9 cellular contexts compared by ENCODE assay signal in genomic region chr15:78977091-78977571, GRCh38. TPM values are rescaled to one million over a fixed set of nuclear protein-coding genes. Genes with fewer than 3 reads are reported as not detected.
A peak's percentile ranks its signal among the peaks of the same experiment; 100 is the strongest.
DNase-seq lines count a peak whose midpoint lies in the region; ATAC-seq and TF ChIP-seq lines count a peak whose summit lies in the region.
"Had no signal": no experiment of that assay in that cellular context is flagged by ENCODE, and none has a peak within 500 bp of the region (broad histone marks: within the 10 kb centered on the region; RNA-seq: fewer than 3 reads in every experiment).

No MANE protein-coding gene starts in this region.

- TF ChIP-seq EP300 in gastroesophageal sphincter (IDR thresholded peaks at IDR 0.05), result no peak

- H3K36me3 ChIP-seq in left lung (no peaks in the 10 kb centered on the region), gastroesophageal sphincter (no peaks in the 10 kb centered on the region)

- 40 to 79% methylated on average over 1 to 2 of the region's 4 CpGs for WGBS in gastroesophageal sphincter (ENCODE audit: low coverage in 1 of 2), 2 donors

- no peaks in the 10 kb centered on the region for H3K27me3 Mint-ChIP-seq in activated T-helper 2 cell treated with anti-CD3 and anti-CD28 coated beads, Interferon-gamma antibody, Interleukin-2, Interleukin-4, amounts not matched to agents 10 μg/mL and 5 μg/mL and 100 μg/mL, durations not matched to agents 14 hours and 24 hours and 36 hours (ENCODE audit: low read depth)

- no peak overlapping the region for H3K27ac Mint-ChIP-seq in activated T-helper 2 cell treated with anti-CD3 and anti-CD28 coated beads, Interferon-gamma antibody, Interleukin-2, Interleukin-4, amounts not matched to agents 10 μg/mL and 5 μg/mL and 100 μg/mL, durations not matched to agents 14 hours and 24 hours and 36 hours
- H3K27ac Mint-ChIP-seq: natural killer cell had no signal

- TF ChIP-seq CTCF in left lung (IDR thresholded peaks at IDR 0.05) (no peak), gastroesophageal sphincter (IDR thresholded peaks at IDR 0.05) (no peak)

- H3K9me3 Mint-ChIP-seq in activated T-helper 2 cell treated with anti-CD3 and anti-CD28 coated beads, Interferon-gamma antibody, Interleukin-2, Interleukin-4, amounts not matched to agents 10 μg/mL and 5 μg/mL and 100 μg/mL, durations not matched to agents 14 hours and 24 hours and 36 hours, result no peaks in the 10 kb centered on the region
- H3K9me3 Mint-ChIP-seq: natural killer cell had no signal

- DNase-seq in left lung, result no peak
- no peak for DNase-seq in activated T-helper 2 cell treated with anti-CD3 and anti-CD28 coated beads, Interferon-gamma antibody, Interleukin-2, Interleukin-4, amounts not matched to agents 10 μg/mL and 5 μg/mL and 100 μg/mL, durations not matched to agents 14 hours and 24 hours and 36 hours (ENCODE audit: low spot score)
- DNase-seq in NCI-H1105 (lab: John Stamatoyannopoulos, UW), result no peak
- no peak for DNase-seq in GOT3 (lab: John Stamatoyannopoulos, UW)
- DNase-seq: natural killer cell had no signal

- H3K4me3 ChIP-seq in left lung, result no peak overlapping the region
- H3K4me3 ChIP-seq in gastroesophageal sphincter, result no peak overlapping the region

- no peaks in the 10 kb centered on the region for H3K9me3 ChIP-seq in left lung
- no peaks in the 10 kb centered on the region for H3K9me3 ChIP-seq in gastroesophageal sphincter

- H3K4me1 ChIP-seq in left lung (peaks cover 0 to 21% of the 10 kb centered on the region in 2 donors), gastroesophageal sphincter (peaks cover 0 to 6% (median 0%) of the 10 kb centered on the region in 3 donors)

- no peaks in the 10 kb centered on the region for H3K27me3 ChIP-seq in left lung
- H3K27me3 ChIP-seq in gastroesophageal sphincter, result no peaks in the 10 kb centered on the region

- H3K36me3 Mint-ChIP-seq in activated T-helper 2 cell treated with anti-CD3 and anti-CD28 coated beads, Interferon-gamma antibody, Interleukin-2, Interleukin-4, amounts not matched to agents 10 μg/mL and 5 μg/mL and 100 μg/mL, durations not matched to agents 14 hours and 24 hours and 36 hours (ENCODE audit: low read depth), result no peaks in the 10 kb centered on the region
- H3K36me3 Mint-ChIP-seq: natural killer cell had no signal

- ATAC-seq in GM18517 (IDR thresholded peaks at IDR 0.05; ENCODE audit: unreplicated experiment), result peak; percentile 76
- peak; percentile 55 for ATAC-seq in GM21619 (IDR thresholded peaks at IDR 0.05; ENCODE audit: unreplicated experiment)
- ATAC-seq in HG03469 (IDR thresholded peaks at IDR 0.05; ENCODE audit: unreplicated experiment), result peak; percentile 37
- peak; percentile 42 for ATAC-seq in left lung
- no peak for ATAC-seq in gastroesophageal sphincter

- peaks cover 8% of the 10 kb centered on the region for H3K4me1 Mint-ChIP-seq in activated T-helper 2 cell treated with anti-CD3 and anti-CD28 coated beads, Interferon-gamma antibody, Interleukin-2, Interleukin-4, amounts not matched to agents 10 μg/mL and 5 μg/mL and 100 μg/mL, durations not matched to agents 14 hours and 24 hours and 36 hours (ENCODE audit: low read depth)
- H3K4me1 Mint-ChIP-seq: natural killer cell had no signal

- intact Hi-C loops in left lung (cut with DNase I), result no loop called here
- intact Hi-C loops in activated T-helper 2 cell treated with anti-CD3 and anti-CD28 coated beads, Interferon-gamma antibody, Interleukin-2, Interleukin-4, amounts not matched to agents 10 μg/mL and 5 μg/mL and 100 μg/mL, durations not matched to agents 14 hours and 24 hours and 36 hours (cut with micrococcal nuclease), result no loop called here

- no peak overlapping the region for H3K4me3 Mint-ChIP-seq in activated T-helper 2 cell treated with anti-CD3 and anti-CD28 coated beads, Interferon-gamma antibody, Interleukin-2, Interleukin-4, amounts not matched to agents 10 μg/mL and 5 μg/mL and 100 μg/mL, durations not matched to agents 14 hours and 24 hours and 36 hours (ENCODE audit: low read depth)
- H3K4me3 Mint-ChIP-seq: natural killer cell had no signal

- no peak for TF ChIP-seq POLR2A in gastroesophageal sphincter (IDR thresholded peaks at IDR 0.05)

- H3K27ac ChIP-seq in left lung (peak overlapping the region; percentile 8 to 39), gastroesophageal sphincter (no peak overlapping the region)

RNA-seq across cellular contexts. Expression of gene CTSH, which starts 32.3 kb away (rescaled TPM):
- total RNA-seq in left lung, result 1,000 to 10,000 TPM; 1,132 to 1,298 TPM
- 100 to 1,000 TPM in 1 of 4 donors, 10 to 100 TPM in 3; 65.5 to 101 (median 76.6) TPM for total RNA-seq in gastroesophageal sphincter
- 47.1 and 53.8 TPM in 2 replicates for total RNA-seq in activated T-helper 2 cell treated with anti-CD3 and anti-CD28 coated beads, Interferon-gamma antibody, Interleukin-2, Interleukin-4, amounts not matched to agents 10 μg/mL and 5 μg/mL and 100 μg/mL, durations not matched to agents 14 hours and 24 hours and 36 hours

Comparison
In these comparisons a context has a peak if more than half of its experiments do, and no peak if none do; other contexts are left out.
1. H3K27ac ChIP-seq: peak in left lung (2 of 2); none in gastroesophageal sphincter (0 of 4).
2. RNA of gene CTSH, which starts 32.3 kb away (total RNA-seq): 1,132 to 1,298 TPM in left lung; 65.5 to 101 TPM in gastroesophageal sphincter and 47.1 to 53.8 TPM in activated T-helper 2 cell treated with anti-CD3 and anti-CD28 coated beads, Interferon-gamma antibody, Interleukin-2, Interleukin-4, amounts not matched to agents 10 μg/mL and 5 μg/mL and 100 μg/mL, durations not matched to agents 14 hours and 24 hours and 36 hours; every median in the first group is over 10 times any median in the second.